12 cellular contexts compared by ENCODE assay signal in the genomic region with DNA sequence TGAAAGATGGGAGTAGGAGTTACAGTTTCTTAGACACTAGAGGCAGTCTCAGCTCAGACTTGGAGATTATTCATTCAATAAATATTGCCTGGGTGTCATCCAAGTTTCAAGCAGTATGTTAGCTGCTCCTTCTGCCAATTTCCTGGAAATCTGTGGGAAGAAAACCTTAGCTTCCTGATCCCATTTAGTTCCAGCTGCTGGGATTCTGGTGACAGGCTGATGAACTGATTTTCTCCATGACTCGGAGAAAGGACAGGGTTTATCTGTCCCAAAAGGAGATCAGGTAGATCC.
DNase-seq lines count a peak whose midpoint lies in the region; ATAC-seq and TF ChIP-seq lines count a peak whose summit lies in the region.
"Had no signal": no experiment of that assay in that cellular context is flagged by ENCODE, and none has a peak within 500 bp of the region (broad histone marks: within the 10 kb centered on the region; RNA-seq: fewer than 3 reads in every experiment).

No MANE protein-coding gene starts in this region.

- DNase-seq in HCEC 1CT = peak; percentile 84
- DNase-seq in astrocyte of the cerebellum (ENCODE audit: low read depth) = peak; percentile 55
- peak; percentile 39 for DNase-seq in fibroblast of villous mesenchyme (ENCODE audit: low read depth)
- no peak for DNase-seq in NCI-H146 treated with DMSO at 0.1 percent for 48 hours (lab: John Stamatoyannopoulos, UW; ENCODE audit: unreplicated experiment)
- DNase-seq in OCI-LY7 (ENCODE audit: low spot score) = no peak
- no peak for DNase-seq in tibial artery
- DNase-seq: NCI-H1930 had no signal

- H3K27ac ChIP-seq in ACC112 (ENCODE audit: low read depth, low read length) (peak overlapping the region; percentile 71), OCI-LY7 (ENCODE audit: low read depth, low read length, poor library complexity, severe bottlenecking) (no peak overlapping the region), tibial artery (no peak overlapping the region)
- H3K27ac ChIP-seq: HL-60, neutrophil had no signal

- H3K4me1 ChIP-seq in ACC112 (ENCODE audit: control insufficient read depth, insufficient read depth, low read length, unreplicated experiment) (peaks cover 24% of the 10 kb centered on the region), OCI-LY7 (ENCODE audit: insufficient read depth, low read length, poor library complexity, severe bottlenecking) (no peaks in the 10 kb centered on the region), tibial artery (no peaks in the 10 kb centered on the region)

- H2AFZ ChIP-seq in ACC112 (ENCODE audit: low read length, unreplicated experiment) (no peak overlapping the region), OCI-LY7 (ENCODE audit: low read length) (no peak overlapping the region)

- intact Hi-C loops in OCI-LY7 (cut with micrococcal nuclease; ENCODE audit: unreplicated experiment) (no loop called here), tibial artery (cut with DNase I; ENCODE audit: low total_unique reads) (loop anchor here (10.0 kb wide), 1 partner anchor 385 kb away; no protein-coding TSS in a partner anchor)

- POLR2A ChIA-PET in OCI-LY7 (lab: Charles Lee) = no interaction called here

- CTCF ChIA-PET in OCI-LY7 (lab: Charles Lee; ENCODE audit: unreplicated experiment) = interaction anchor here (0.6 to 0.9 kb wide), 2 partner anchors 9 to 343 kb away, joined by 3 read pairs; no protein-coding TSS in a partner anchor

- in situ Hi-C loops in astrocyte of the cerebellum (cut with HindIII; ENCODE audit: low sequenced_read_pairs) = loop anchor here (25.0 kb wide), 1 partner anchor 393 kb away; no protein-coding TSS in a partner anchor

- H3K36me3 ChIP-seq in ACC112 (ENCODE audit: insufficient read depth, low read length) (peaks cover 61% of the 10 kb centered on the region), OCI-LY7 (ENCODE audit: insufficient read depth, low read length) (no peaks in the 10 kb centered on the region; the same call in 1 of the 2 replicates), tibial artery (peaks cover 51 to 89% (median 70%) of the 10 kb centered on the region in 3 donors)

- BruUV-seq in OCI-LY7 (replicated peaks; lab: Mats Ljungman, UMichigan) = no TSS peak

- H3K79me2 ChIP-seq in ACC112 (ENCODE audit: control insufficient read depth, insufficient read depth, low read length, unreplicated experiment) (no peaks in the 10 kb centered on the region), OCI-LY7 (ENCODE audit: insufficient read depth, low read depth, low read length) (no peaks in the 10 kb centered on the region)

- TF ChIP-seq CTCF in astrocyte of the cerebellum (IDR thresholded peaks at IDR 0.05; ENCODE audit: low read depth, low read length, missing control alignments) (no peak), fibroblast of villous mesenchyme (IDR thresholded peaks at IDR 0.05; ENCODE audit: insufficient read depth, low read depth, low read length) (no peak), OCI-LY7 (conservative IDR thresholded peaks at IDR 0.05; ENCODE audit: low read length) (no peak), tibial artery (IDR thresholded peaks at IDR 0.05) (no peak)

- H3K4me2 ChIP-seq in OCI-LY7 (ENCODE audit: low read length) = no peak overlapping the region

- no peaks in the 10 kb centered on the region for H3K9me2 ChIP-seq in OCI-LY7 (ENCODE audit: insufficient read depth, low read length)

- H3K4me3 ChIP-seq in ACC112 (ENCODE audit: low read depth, low read length) = no peak overlapping the region
- no peak overlapping the region for H3K4me3 ChIP-seq in astrocyte of the cerebellum (ENCODE audit: low read depth, low read length)
- H3K4me3 ChIP-seq in fibroblast of villous mesenchyme (ENCODE audit: low read depth, low read length) = no peak overlapping the region
- H3K4me3 ChIP-seq in OCI-LY7 (ENCODE audit: low read depth, low read length, poor library complexity, severe bottlenecking) = no peak overlapping the region
- no peak overlapping the region for H3K4me3 ChIP-seq in tibial artery
- H3K4me3 ChIP-seq: lung had no signal

- H3K9me3 ChIP-seq in OCI-LY7 (ENCODE audit: low read length) (no peaks in the 10 kb centered on the region), tibial artery (no peaks in the 10 kb centered on the region)
- H3K9me3 ChIP-seq: neutrophil had no signal

- H4K20me1 ChIP-seq in OCI-LY7 (ENCODE audit: insufficient read depth, low read length) = no peaks in the 10 kb centered on the region

- H3K27me3 ChIP-seq in ACC112 (ENCODE audit: insufficient read depth, low read length) (no peaks in the 10 kb centered on the region), tibial artery (no peaks in the 10 kb centered on the region)
- H3K27me3 ChIP-seq: neutrophil had no signal

- no peak for ATAC-seq in GM18511 (IDR thresholded peaks at IDR 0.05; ENCODE audit: unreplicated experiment)

Comparison
In these comparisons a context has a peak if more than half of its experiments do, and no peak if none do; other contexts are left out.
1. DNase-seq: peak in HCEC 1CT (single experiment), astrocyte of the cerebellum (single experiment) and fibroblast of villous mesenchyme (single experiment); none in NCI-H146 treated with DMSO at 0.1 percent for 48 hours (single experiment), OCI-LY7 (single experiment) and tibial artery (0 of 2).